Comparison of ENCODE assay signal across 9 cellular contexts in the genomic region with DNA sequence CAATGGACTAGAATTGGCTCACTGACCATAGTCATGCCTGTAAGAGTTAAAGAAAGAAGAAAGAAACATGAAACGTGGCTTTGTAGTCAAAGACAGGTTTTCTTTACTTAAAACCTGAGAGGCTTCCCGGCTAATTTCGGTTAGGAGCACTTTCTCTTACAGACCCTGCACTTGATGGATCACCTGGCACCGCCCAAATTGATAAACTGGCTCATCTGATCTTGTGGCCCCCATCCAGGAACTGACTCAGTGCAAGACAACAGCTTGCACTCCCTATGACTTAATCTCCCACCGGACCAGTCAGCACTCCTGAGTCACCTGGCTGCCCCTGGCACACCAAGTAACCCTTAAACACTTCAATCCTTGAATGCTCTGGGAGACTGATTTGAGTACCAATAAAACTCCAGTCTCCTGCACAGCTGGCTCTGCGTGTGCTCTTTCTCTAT. TPM values are rescaled to one million over a fixed set of nuclear protein-coding genes. Genes with fewer than 3 reads are reported as not detected.
DNase-seq lines count a peak whose midpoint lies in the region; ATAC-seq and TF ChIP-seq lines count a peak whose summit lies in the region.
"Had no signal": no experiment of that assay in that cellular context is flagged by ENCODE, and none has a peak within 500 bp of the region (broad histone marks: within the 10 kb centered on the region; RNA-seq: fewer than 3 reads in every experiment).

No MANE protein-coding gene starts in this region.

- WGBS in hepatocyte (ENCODE audit: low lambda C conversion rate, missing lambda C conversion rate): 81% methylated on average over 6 of the region's 6 CpGs

- CTCF ChIA-PET in HEK293 (lab: Yijun Ruan, JAX): interaction anchor here (0.6 to 2.6 kb wide), 15 partner anchors 10 to 281 kb away, joined by 3 to 22 read pairs (median 4); a partner anchor contains a TSS

- H3K9me3 ChIP-seq in HEK293 (ENCODE audit: control insufficient read depth, insufficient read depth, low read depth, low read length) (no peaks in the 10 kb centered on the region), hepatocyte (ENCODE audit: low read depth) (no peaks in the 10 kb centered on the region)

- H3K36me3 ChIP-seq in HEK293 (ENCODE audit: control insufficient read depth in 2 of 2, insufficient read depth in 1 of 2, low read length in 2 of 2): peaks cover 26 to 47% of the 10 kb centered on the region in 2 experiments
- no peaks in the 10 kb centered on the region for H3K36me3 ChIP-seq in hepatocyte (replicated peaks; ENCODE audit: insufficient read depth, low read depth)

- H4K20me1 ChIP-seq in hepatocyte (ENCODE audit: insufficient read depth, poor library complexity, severe bottlenecking): no peaks in the 10 kb centered on the region

- POLR2A ChIA-PET in HEK293 (lab: Yijun Ruan, JAX): interaction anchor here (1.0 to 2.2 kb wide), 5 partner anchors 13 to 65 kb away, joined by 3 to 10 read pairs (median 3); a partner anchor contains a TSS

- H3K4me3 ChIP-seq in HEK293 (ENCODE audit: low read depth, low read length) (no peak overlapping the region), astrocyte of the cerebellum (ENCODE audit: low read depth, low read length) (no peak overlapping the region), hepatocyte (no peak overlapping the region)

- TF ChIP-seq CTCF in HEK293 (tag by site-specific recombination; IDR thresholded peaks at IDR 0.05) (no peak), astrocyte of the cerebellum (IDR thresholded peaks at IDR 0.05; ENCODE audit: low read depth, low read length, missing control alignments) (no peak), hepatocyte (IDR thresholded peaks at IDR 0.05; ENCODE audit: poor library complexity) (no peak)

- in situ Hi-C loops in astrocyte of the cerebellum (cut with HindIII; ENCODE audit: low sequenced_read_pairs): no loop called here

- H3K4me2 ChIP-seq in hepatocyte: no peak overlapping the region

- H3K27ac ChIP-seq in HEK293 (ENCODE audit: extremely low read depth, low read depth, low read length): no peak overlapping the region
- H3K27ac ChIP-seq in hepatocyte: no peak overlapping the region

- no peaks in the 10 kb centered on the region for H3K9me2 ChIP-seq in hepatocyte (replicated peaks; ENCODE audit: insufficient read depth)

- H3K27me3 ChIP-seq in hepatocyte: no peaks in the 10 kb centered on the region

- ATAC-seq in HG02759 (IDR thresholded peaks at IDR 0.05; ENCODE audit: unreplicated experiment): no peak

- H3K4me1 ChIP-seq in HEK293 (ENCODE audit: control insufficient read depth, insufficient read depth, low read length) (no peaks in the 10 kb centered on the region), hepatocyte (ENCODE audit: insufficient read depth) (no peaks in the 10 kb centered on the region)

- DNase-seq in AG08395 (ENCODE audit: low spot score) (peak; percentile 53), astrocyte of the cerebellum (ENCODE audit: low read depth) (peak; percentile 26), hepatocyte (ENCODE audit: low spot score) (peak; percentile 13), NCI-H146 treated with DMSO at 0.1 percent for 48 hours (lab: John Stamatoyannopoulos, UW; ENCODE audit: unreplicated experiment) (no peak), middle frontal gyrus (ENCODE audit: extremely low spot score, low spot score) (no peak)
- no peak for DNase-seq in activated CD4-positive, alpha-beta T cell treated with anti-CD3 and anti-CD28 coated beads for 4 hours
- DNase-seq: NCI-H1092 had no signal

- H2AFZ ChIP-seq in hepatocyte: no peak overlapping the region

- H3K79me2 ChIP-seq in hepatocyte: peaks cover 27% of the 10 kb centered on the region

TF ChIP-seq in HEK293, 187 proteins besides CTCF, POLR2A, EP300 and RAD21 (continues in another document):
- TF ChIP-seq ZNF24 (tag by site-specific recombination; IDR thresholded peaks at IDR 0.05): no peak
- peak; percentile 36; the same call in 1 of the 2 replicates for TF ChIP-seq SP7 (tag by site-specific recombination; IDR thresholded peaks at IDR 0.05)
- no peak for TF ChIP-seq ZNF175 (tag by site-specific recombination; IDR thresholded peaks at IDR 0.05)
- TF ChIP-seq ZXDB (tag by site-specific recombination; IDR thresholded peaks at IDR 0.05): 0 out of 2 replicates have a peak, but pooled peaks have one; percentile 30
- no peak for TF ChIP-seq ZSCAN16 (tag by site-specific recombination; IDR thresholded peaks at IDR 0.05)
- TF ChIP-seq, protein P1, sequence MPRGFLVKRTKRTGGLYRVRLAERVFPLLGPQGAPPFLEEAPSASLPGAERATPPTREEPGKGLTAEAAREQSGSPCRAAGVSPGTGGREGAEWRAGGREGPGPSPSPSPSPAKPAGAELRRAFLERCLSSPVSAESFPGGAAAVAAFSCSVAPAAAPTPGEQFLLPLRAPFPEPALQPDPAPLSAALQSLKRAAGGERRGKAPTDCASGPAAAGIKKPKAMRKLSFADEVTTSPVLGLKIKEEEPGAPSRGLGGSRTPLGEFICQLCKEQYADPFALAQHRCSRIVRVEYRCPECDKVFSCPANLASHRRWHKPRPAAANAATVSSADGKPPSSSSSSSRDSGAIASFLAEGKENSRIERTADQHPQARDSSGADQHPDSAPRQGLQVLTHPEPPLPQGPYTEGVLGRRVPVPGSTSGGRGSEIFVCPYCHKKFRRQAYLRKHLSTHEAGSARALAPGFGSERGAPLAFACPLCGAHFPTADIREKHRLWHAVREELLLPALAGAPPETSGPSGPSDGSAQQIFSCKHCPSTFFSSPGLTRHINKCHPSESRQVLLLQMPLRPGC (tag by site-specific recombination; IDR thresholded peaks at IDR 0.05): peak; percentile 56; the same call in 1 of the 2 replicates
- no peak for TF ChIP-seq ZNF701 (tag by site-specific recombination; IDR thresholded peaks at IDR 0.05)
- no peak for TF ChIP-seq EGR2 (tag by site-specific recombination; IDR thresholded peaks at IDR 0.05; ENCODE audit: low read depth)
- 0 out of 2 replicates have a peak, but pooled peaks have one; percentile 25 for TF ChIP-seq ZNF600 (tag by site-specific recombination; IDR thresholded peaks at IDR 0.05)
- TF ChIP-seq ZNF184 (tag by site-specific recombination; IDR thresholded peaks at IDR 0.05): peak; percentile 83
- TF ChIP-seq ZNF549 (tag by site-specific recombination; IDR thresholded peaks at IDR 0.05): no peak
- TF ChIP-seq WT1 (tag by site-specific recombination; IDR thresholded peaks at IDR 0.05): 0 out of 2 replicates have a peak, but pooled peaks have one; percentile 31
- no peak for TF ChIP-seq SALL2 (tag by site-specific recombination; IDR thresholded peaks at IDR 0.05; ENCODE audit: borderline replicate concordance)
- TF ChIP-seq ZFP69B (tag by site-specific recombination; IDR thresholded peaks at IDR 0.05): no peak
- TF ChIP-seq, protein P2, sequence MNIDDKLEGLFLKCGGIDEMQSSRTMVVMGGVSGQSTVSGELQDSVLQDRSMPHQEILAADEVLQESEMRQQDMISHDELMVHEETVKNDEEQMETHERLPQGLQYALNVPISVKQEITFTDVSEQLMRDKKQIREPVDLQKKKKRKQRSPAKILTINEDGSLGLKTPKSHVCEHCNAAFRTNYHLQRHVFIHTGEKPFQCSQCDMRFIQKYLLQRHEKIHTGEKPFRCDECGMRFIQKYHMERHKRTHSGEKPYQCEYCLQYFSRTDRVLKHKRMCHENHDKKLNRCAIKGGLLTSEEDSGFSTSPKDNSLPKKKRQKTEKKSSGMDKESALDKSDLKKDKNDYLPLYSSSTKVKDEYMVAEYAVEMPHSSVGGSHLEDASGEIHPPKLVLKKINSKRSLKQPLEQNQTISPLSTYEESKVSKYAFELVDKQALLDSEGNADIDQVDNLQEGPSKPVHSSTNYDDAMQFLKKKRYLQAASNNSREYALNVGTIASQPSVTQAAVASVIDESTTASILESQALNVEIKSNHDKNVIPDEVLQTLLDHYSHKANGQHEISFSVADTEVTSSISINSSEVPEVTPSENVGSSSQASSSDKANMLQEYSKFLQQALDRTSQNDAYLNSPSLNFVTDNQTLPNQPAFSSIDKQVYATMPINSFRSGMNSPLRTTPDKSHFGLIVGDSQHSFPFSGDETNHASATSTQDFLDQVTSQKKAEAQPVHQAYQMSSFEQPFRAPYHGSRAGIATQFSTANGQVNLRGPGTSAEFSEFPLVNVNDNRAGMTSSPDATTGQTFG (tag by site-specific recombination; IDR thresholded peaks at IDR 0.05; ENCODE audit: borderline replicate concordance): no peak
- peak; percentile 26; the same call in 1 of the 2 replicates for TF ChIP-seq ZNF366 (tag by site-specific recombination; conservative IDR thresholded peaks at IDR 0.05)
- peak; percentile 72 for TF ChIP-seq ZNF629 (tag by site-specific recombination; IDR thresholded peaks at IDR 0.05)
- no peak for TF ChIP-seq ZNF558 (tag by site-specific recombination; IDR thresholded peaks at IDR 0.05)
- 0 out of 2 replicates have a peak, but pooled peaks have one; percentile 38 for TF ChIP-seq ZNF10 (tag by site-specific recombination; IDR thresholded peaks at IDR 0.05)

RNA-seq across cellular contexts. Expression of a gene that starts 12.3 kb away (rescaled TPM):
- total RNA-seq in hepatocyte: 63.9 and 69.4 TPM in 2 replicates
- polyA plus RNA-seq in hepatocyte: 108 and 126 TPM in 2 replicates

RNA-seq across cellular contexts. Expression of a gene that starts 37.0 kb away (rescaled TPM):
- 155 and 181 TPM in 2 replicates for total RNA-seq in hepatocyte
- polyA plus RNA-seq in hepatocyte: 170 and 176 TPM in 2 replicates

Comparison
In these comparisons a context has a peak if more than half of its experiments do, and no peak if none do; other contexts are left out.
1. DNase-seq: peak in AG08395 (single experiment), astrocyte of the cerebellum (single experiment) and hepatocyte (single experiment); none in NCI-H146 treated with DMSO at 0.1 percent for 48 hours (single experiment), middle frontal gyrus (single experiment) and activated CD4-positive, alpha-beta T cell treated with anti-CD3 and anti-CD28 coated beads for 4 hours (0 of 2).